Comparison of ENCODE assay signal across 13 cellular contexts in genomic region chr12:71158361-71158882, GRCh38. TPM values are rescaled to one million over a fixed set of nuclear protein-coding genes. Genes with fewer than 3 reads are reported as not detected.
DNase-seq lines count a peak whose midpoint lies in the region; ATAC-seq, FAIRE-seq and TF ChIP-seq lines count a peak whose summit lies in the region.
"Had no signal": no experiment of that assay in that cellular context is flagged by ENCODE, and none has a peak within 500 bp of the region (broad histone marks: within the 10 kb centered on the region; RNA-seq: fewer than 3 reads in every experiment).

No MANE protein-coding gene starts in this region.

- DNase-seq in NCI-H146 (lab: John Stamatoyannopoulos, UW) = peak; percentile 90
- DNase-seq in mucosa of descending colon = peak in 1 of 3 donors; percentile 50
- no peak for DNase-seq in H54 (ENCODE audit: insufficient read length, low spot score)
- no peak for DNase-seq in NCI-H2227 treated with DMSO at 0.1 percent for 48 hours (lab: John Stamatoyannopoulos, UW)
- DNase-seq in NCI-H446 treated with DMSO at 0.1 percent for 48 hours (lab: John Stamatoyannopoulos, UW) = no peak
- DNase-seq: activated CD4-positive, alpha-beta T cell treated with anti-CD3 and anti-CD28 coated beads, Interleukin-2, amount 10 ng/mL, durations not matched to agents 7 days and 5 days; activated naive CD4-positive, alpha-beta T cell treated with anti-CD3 and anti-CD28 coated beads, Interleukin-2, amount 10 ng/mL, durations not matched to agents 7 days and 5 days; EL had no signal

- H3K4me3 Mint-ChIP-seq in stimulated activated memory B cell treated with anti-CD40 and anti-IgM and Interleukin-4, amounts not matched to agents 10 μg/mL and 1 μg/mL and 100 μg/mL, for 72 hours = no peak overlapping the region
- H3K4me3 Mint-ChIP-seq: activated CD4-positive, alpha-beta T cell treated with anti-CD3 and anti-CD28 coated beads, Interleukin-2, amount 10 ng/mL, durations not matched to agents 7 days and 5 days; activated naive CD4-positive, alpha-beta T cell treated with anti-CD3 and anti-CD28 coated beads, Interleukin-2, amount 10 ng/mL, durations not matched to agents 7 days and 5 days had no signal

- H3K27ac ChIP-seq in 22Rv1 (peak overlapping the region; percentile 99), VCaP (peak overlapping the region; percentile 94)

- H3K4me1 Mint-ChIP-seq in stimulated activated memory B cell treated with anti-CD40 and anti-IgM and Interleukin-4, amounts not matched to agents 10 μg/mL and 1 μg/mL and 100 μg/mL, for 72 hours = no peaks in the 10 kb centered on the region
- H3K4me1 Mint-ChIP-seq: activated CD4-positive, alpha-beta T cell treated with anti-CD3 and anti-CD28 coated beads, Interleukin-2, amount 10 ng/mL, durations not matched to agents 7 days and 5 days; activated naive CD4-positive, alpha-beta T cell treated with anti-CD3 and anti-CD28 coated beads, Interleukin-2, amount 10 ng/mL, durations not matched to agents 7 days and 5 days had no signal

- no peak overlapping the region for H3K27ac Mint-ChIP-seq in stimulated activated memory B cell treated with anti-CD40 and anti-IgM and Interleukin-4, amounts not matched to agents 10 μg/mL and 1 μg/mL and 100 μg/mL, for 72 hours
- H3K27ac Mint-ChIP-seq: activated CD4-positive, alpha-beta T cell treated with anti-CD3 and anti-CD28 coated beads, Interleukin-2, amount 10 ng/mL, durations not matched to agents 7 days and 5 days; activated naive CD4-positive, alpha-beta T cell treated with anti-CD3 and anti-CD28 coated beads, Interleukin-2, amount 10 ng/mL, durations not matched to agents 7 days and 5 days had no signal

- no peak for TF ChIP-seq POLR2A in H54 (IDR thresholded peaks at IDR 0.05; ENCODE audit: low read depth, low read length)

- TF ChIP-seq CTCF in 22Rv1 (IDR thresholded peaks at IDR 0.05) (no peak), VCaP (conservative IDR thresholded peaks at IDR 0.05) (no peak), mucosa of descending colon (IDR thresholded peaks at IDR 0.05) (no peak)

- no peaks in the 10 kb centered on the region for H3K27me3 Mint-ChIP-seq in stimulated activated memory B cell treated with anti-CD40 and anti-IgM and Interleukin-4, amounts not matched to agents 10 μg/mL and 1 μg/mL and 100 μg/mL, for 72 hours
- H3K27me3 Mint-ChIP-seq: activated CD4-positive, alpha-beta T cell treated with anti-CD3 and anti-CD28 coated beads, Interleukin-2, amount 10 ng/mL, durations not matched to agents 7 days and 5 days; activated naive CD4-positive, alpha-beta T cell treated with anti-CD3 and anti-CD28 coated beads, Interleukin-2, amount 10 ng/mL, durations not matched to agents 7 days and 5 days had no signal

- no peaks in the 10 kb centered on the region for H3K9me3 ChIP-seq in mucosa of descending colon

- no peaks in the 10 kb centered on the region for H3K36me3 ChIP-seq in mucosa of descending colon (ENCODE audit: low read depth)

- FAIRE-seq in H54 (lab: Jason Lieb, UNC) = no peak
- FAIRE-seq: HTR-8/SVneo had no signal

- H3K4me3 ChIP-seq in mucosa of descending colon = no peak overlapping the region

- intact Hi-C loops in mucosa of descending colon (cut with DNase I, micrococcal nuclease) = loop anchor here in 1 of 2 donors (5.0 kb wide), 1 partner anchor 59 kb away; no protein-coding TSS in a partner anchor

- H3K4me1 ChIP-seq in mucosa of descending colon (ENCODE audit: low read depth) = peaks cover 34% of the 10 kb centered on the region

- no peaks in the 10 kb centered on the region for H3K9me3 Mint-ChIP-seq in stimulated activated memory B cell treated with anti-CD40 and anti-IgM and Interleukin-4, amounts not matched to agents 10 μg/mL and 1 μg/mL and 100 μg/mL, for 72 hours
- H3K9me3 Mint-ChIP-seq: activated CD4-positive, alpha-beta T cell treated with anti-CD3 and anti-CD28 coated beads, Interleukin-2, amount 10 ng/mL, durations not matched to agents 7 days and 5 days; activated naive CD4-positive, alpha-beta T cell treated with anti-CD3 and anti-CD28 coated beads, Interleukin-2, amount 10 ng/mL, durations not matched to agents 7 days and 5 days had no signal

- H3K36me3 Mint-ChIP-seq in stimulated activated memory B cell treated with anti-CD40 and anti-IgM and Interleukin-4, amounts not matched to agents 10 μg/mL and 1 μg/mL and 100 μg/mL, for 72 hours = no peaks in the 10 kb centered on the region
- H3K36me3 Mint-ChIP-seq: activated naive CD4-positive, alpha-beta T cell treated with anti-CD3 and anti-CD28 coated beads, Interleukin-2, amount 10 ng/mL, durations not matched to agents 7 days and 5 days had no signal

- ATAC-seq in mucosa of descending colon = peak; percentile 57
- ATAC-seq in stimulated activated memory B cell treated with anti-CD40 and anti-IgM and Interleukin-4, amounts not matched to agents 10 μg/mL and 1 μg/mL and 100 μg/mL, for 72 hours = no peak

RNA-seq across cellular contexts. Expression of gene TSPAN8, which starts 0.6 kb away (rescaled TPM):
- 1,000 to 10,000 TPM in 2 of 3 donors, 100 to 1,000 TPM in 1; 685 to 1,687 (median 1,460) TPM for total RNA-seq in mucosa of descending colon
- total RNA-seq: activated CD4-positive, alpha-beta T cell treated with anti-CD3 and anti-CD28 coated beads, Interleukin-2, amount 10 ng/mL, durations not matched to agents 7 days and 5 days; glomerular endothelial cell had no signal
